In the genomic region with DNA sequence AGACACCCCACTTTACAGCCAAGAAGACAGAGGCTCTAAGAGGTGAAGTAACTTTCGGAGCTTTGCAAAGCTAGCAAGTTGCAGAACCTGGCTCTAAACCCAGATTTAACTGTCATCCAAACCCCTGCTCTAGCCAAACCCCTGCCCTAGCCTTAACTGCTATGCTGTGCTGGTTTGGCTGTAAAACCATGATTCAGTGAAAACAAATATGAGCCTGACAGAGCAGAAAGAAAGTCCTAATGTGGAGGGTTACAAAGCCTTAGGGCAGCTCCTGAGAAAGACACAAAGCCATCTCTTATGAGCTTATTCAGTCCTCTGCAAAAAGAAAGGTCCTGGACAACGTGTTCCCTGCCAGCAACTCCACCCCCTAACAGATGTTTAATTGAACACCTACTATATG, we compare ENCODE assay signal across 17 cellular contexts.
DNase-seq lines count a peak whose midpoint lies in the region; ATAC-seq and TF ChIP-seq lines count a peak whose summit lies in the region.
"Had no signal": no experiment of that assay in that cellular context is flagged by ENCODE, and none has a peak within 500 bp of the region (broad histone marks: within the 10 kb centered on the region; RNA-seq: fewer than 3 reads in every experiment).

No MANE protein-coding gene starts in this region.

- H3K9me3 ChIP-seq in SK-N-MC (ENCODE audit: low read depth, low read length) = no peaks in the 10 kb centered on the region
- H3K9me3 ChIP-seq in lung (ENCODE audit: control insufficient read depth in 2 of 2, insufficient read depth in 1 of 2, low read length in 1 of 2) = no peaks in the 10 kb centered on the region
- no peaks in the 10 kb centered on the region for H3K9me3 ChIP-seq in subcutaneous abdominal adipose tissue (ENCODE audit: control insufficient read depth in 5 of 5, low read length in 5 of 5)
- H3K9me3 ChIP-seq: MG63, SJSA1 had no signal

- peak; percentile 7 for ATAC-seq in lung (ENCODE audit: insufficient read depth, low FRiP score)
- ATAC-seq: GM12878 had no signal

- H3K27ac ChIP-seq in SK-N-MC (peak overlapping the region; percentile 22; the same call in 1 of the 2 replicates), lung (ENCODE audit: low read depth in 1 of 2, low read length in 1 of 2) (no peak overlapping the region), subcutaneous abdominal adipose tissue (ENCODE audit: low read depth, low read length) (peak overlapping the region; percentile 91)
- H3K27ac ChIP-seq: KMS-11, RWPE1, SJSA1 had no signal

- peak; percentile 34 for DNase-seq in GM03348 (ENCODE audit: low spot score)
- no peak for DNase-seq in SK-N-MC (ENCODE audit: low read depth, low spot score)
- no peak for DNase-seq in lung (ENCODE audit: low spot score)
- DNase-seq in NCI-H2196 (lab: John Stamatoyannopoulos, UW; ENCODE audit: unreplicated experiment) = no peak
- DNase-seq in NCI-H128 (lab: John Stamatoyannopoulos, UW; ENCODE audit: unreplicated experiment) = no peak
- DNase-seq in OCI-M1 (lab: John Stamatoyannopoulos, UW) = no peak
- DNase-seq: COR-L47, H7, MG63, NCI-H1092 treated with DMSO at 0.1 percent for 48 hours, NCI-H187, NCI-H510A treated with DMSO at 0.1 percent for 48 hours had no signal

- H3K4me1 ChIP-seq in lung (ENCODE audit: control insufficient read depth in 2 of 2, insufficient read depth in 2 of 2, low read length in 2 of 2) (peaks cover 0 to 2% of the 10 kb centered on the region in 2 donors), subcutaneous abdominal adipose tissue (ENCODE audit: control insufficient read depth in 5 of 5, insufficient read depth in 5 of 5, low read length in 5 of 5) (peaks cover 4 to 36% (median 30%) of the 10 kb centered on the region in 5 donors)

- TF ChIP-seq CTCF in lung (IDR thresholded peaks at IDR 0.05; ENCODE audit: control extremely low read depth, extremely low read depth) = no peak

- 85% methylated on average over 2 of the region's 2 CpGs for WGBS in lung, 2 donors

- H3K9ac ChIP-seq in SK-N-MC (ENCODE audit: insufficient read length) (peak overlapping the region; percentile 49), subcutaneous abdominal adipose tissue (ENCODE audit: low read length in 5 of 5) (peak overlapping the region in 1 of 5 donors; percentile 18)
- H3K9ac ChIP-seq: KMS-11 had no signal

- H3K4me3 ChIP-seq in SK-N-MC (no peak overlapping the region), lung (no peak overlapping the region), subcutaneous abdominal adipose tissue (ENCODE audit: low read depth in 1 of 5, low read length in 5 of 5) (no peak overlapping the region)
- H3K4me3 ChIP-seq: GM12878, MG63, SJSA1 had no signal

- H3K27me3 ChIP-seq in lung (ENCODE audit: control insufficient read depth, insufficient read depth) (no peaks in the 10 kb centered on the region), subcutaneous abdominal adipose tissue (ENCODE audit: control insufficient read depth in 5 of 5, insufficient read depth in 4 of 5, low read length in 5 of 5) (no peaks in the 10 kb centered on the region)
- H3K27me3 ChIP-seq: MG63, SJSA1 had no signal

- no peaks in the 10 kb centered on the region for H3K36me3 ChIP-seq in SK-N-MC (ENCODE audit: insufficient read depth, low read length)
- no peaks in the 10 kb centered on the region for H3K36me3 ChIP-seq in lung (ENCODE audit: control insufficient read depth in 2 of 2, insufficient read depth in 2 of 2, low read length in 2 of 2)
- H3K36me3 ChIP-seq in subcutaneous abdominal adipose tissue (ENCODE audit: control insufficient read depth in 5 of 5, insufficient read depth in 5 of 5, low read length in 5 of 5) = no peaks in the 10 kb centered on the region
- H3K36me3 ChIP-seq: MG63, SJSA1 had no signal

Comparison
In these comparisons a context has a peak if more than half of its experiments do, and no peak if none do; other contexts are left out.
1. H3K27ac ChIP-seq: peak in SK-N-MC (single experiment) and subcutaneous abdominal adipose tissue (single experiment); none in lung (0 of 2).